1 cellular context compared by ENCODE assay signal in the genomic region with DNA sequence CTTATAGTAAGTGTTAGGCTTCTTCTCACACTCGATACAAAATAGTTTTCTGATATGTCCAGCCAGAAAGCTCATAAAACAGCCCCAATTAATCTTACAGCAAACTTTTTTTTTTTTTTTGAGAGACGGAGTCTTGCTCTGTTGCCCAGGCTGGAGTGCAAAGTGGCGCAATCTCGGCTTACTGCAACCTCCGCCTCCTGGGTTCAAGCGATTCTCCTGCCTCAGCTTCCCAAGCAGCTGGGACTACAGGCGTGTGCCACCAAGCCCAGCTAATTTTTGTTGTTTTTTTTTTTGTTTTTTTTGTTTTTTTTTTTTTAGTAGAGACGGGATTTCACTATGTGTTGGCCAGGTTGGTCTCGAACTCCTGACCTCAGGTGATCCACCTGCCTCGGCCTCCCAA. TPM values are rescaled to one million over a fixed set of nuclear protein-coding genes. Genes with fewer than 3 reads are reported as not detected.
"Had no signal": no experiment of that assay in that cellular context is flagged by ENCODE, and none has a peak within 500 bp of the region (broad histone marks: within the 10 kb centered on the region; RNA-seq: fewer than 3 reads in every experiment).

No MANE protein-coding gene starts in this region.

RNA-seq across cellular contexts. Expression of a gene that starts 39.6 kb away (rescaled TPM):
- total RNA-seq: H1 had no signal
